Comparison of ENCODE assay signal across 8 cellular contexts in genomic region chr5:31232273-31232888, GRCh38. TPM values are rescaled to one million over a fixed set of nuclear protein-coding genes. Genes with fewer than 3 reads are reported as not detected.
A peak's percentile ranks its signal among the peaks of the same experiment; 100 is the strongest.
DNase-seq lines count a peak whose midpoint lies in the region; ATAC-seq and TF ChIP-seq lines count a peak whose summit lies in the region.

No MANE protein-coding gene starts in this region.

- H3K27ac ChIP-seq in ascending aorta (peak overlapping the region; percentile 21 to 65), upper lobe of right lung (no peak overlapping the region)

- H3K9me3 ChIP-seq in ascending aorta (no peaks in the 10 kb centered on the region), upper lobe of right lung (no peaks in the 10 kb centered on the region)

- no peaks in the 10 kb centered on the region for H3K27me3 Mint-ChIP-seq in activated naive CD4-positive, alpha-beta T cell treated with anti-CD3 and anti-CD28 coated beads, Interleukin-2, amount 10 ng/mL, durations not matched to agents 7 days and 5 days

- DNase-seq in AG10803 (ENCODE audit: low read depth) (peak; percentile 50), NCI-H2196 (lab: John Stamatoyannopoulos, UW; ENCODE audit: unreplicated experiment) (peak; percentile 49), ascending aorta (ENCODE audit: low spot score in 2 of 2) (no peak), iPS-NIHi11 (ENCODE audit: low spot score) (peak; percentile 67), upper lobe of right lung (no peak)
- DNase-seq in activated naive CD4-positive, alpha-beta T cell treated with anti-CD3 and anti-CD28 coated beads, Interleukin-2, amount 10 ng/mL, durations not matched to agents 7 days and 5 days: no peak

- H3K9me3 Mint-ChIP-seq in activated naive CD4-positive, alpha-beta T cell treated with anti-CD3 and anti-CD28 coated beads, Interleukin-2, amount 10 ng/mL, durations not matched to agents 7 days and 5 days: peaks cover 4% of the 10 kb centered on the region

- H3K4me3 ChIP-seq in AG10803 (ENCODE audit: low read length) (no peak overlapping the region), ascending aorta (no peak overlapping the region), upper lobe of right lung (no peak overlapping the region)

- H3K36me3 ChIP-seq in ascending aorta (no peaks in the 10 kb centered on the region), upper lobe of right lung (no peaks in the 10 kb centered on the region)

- peaks cover 6 to 16% of the 10 kb centered on the region in 2 donors for H3K4me1 ChIP-seq in ascending aorta
- H3K4me1 ChIP-seq in upper lobe of right lung: no peaks in the 10 kb centered on the region

- intact Hi-C loops in ascending aorta (cut with DNase I): no loop called here
- intact Hi-C loops in upper lobe of right lung (cut with DNase I): no loop called here

- H3K36me3 Mint-ChIP-seq in activated naive CD4-positive, alpha-beta T cell treated with anti-CD3 and anti-CD28 coated beads, Interleukin-2, amount 10 ng/mL, durations not matched to agents 7 days and 5 days: no peaks in the 10 kb centered on the region

- no peaks in the 10 kb centered on the region for H3K27me3 ChIP-seq in ascending aorta
- no peaks in the 10 kb centered on the region for H3K27me3 ChIP-seq in upper lobe of right lung

- H3K4me3 Mint-ChIP-seq in activated naive CD4-positive, alpha-beta T cell treated with anti-CD3 and anti-CD28 coated beads, Interleukin-2, amount 10 ng/mL, durations not matched to agents 7 days and 5 days: no peak overlapping the region

- ATAC-seq in GM18511 (IDR thresholded peaks at IDR 0.05; ENCODE audit: unreplicated experiment) (peak; percentile 75), HG03064 (IDR thresholded peaks at IDR 0.05; ENCODE audit: low read depth, unreplicated experiment) (peak; percentile 73), upper lobe of right lung (peak; percentile 87)

- CTCF ChIA-PET in activated naive CD4-positive, alpha-beta T cell treated with anti-CD3 and anti-CD28 coated beads, Interleukin-2, amount 10 ng/mL, durations not matched to agents 7 days and 5 days (lab: Charles Lee): interaction anchor here (0.5 to 2.5 kb wide), 5 partner anchors 9 to 1191 kb away, joined by 3 to 14 read pairs (median 5); no protein-coding TSS in a partner anchor

- TF ChIP-seq CTCF in AG10803 (conservative IDR thresholded peaks at IDR 0.05; ENCODE audit: low read length) (peak; percentile 77), ascending aorta (IDR thresholded peaks at IDR 0.05) (peak in 2 of 3 experiments; percentile 68 to 78), upper lobe of right lung (IDR thresholded peaks at IDR 0.05) (peak; percentile 73)

- H3K27ac Mint-ChIP-seq in activated naive CD4-positive, alpha-beta T cell treated with anti-CD3 and anti-CD28 coated beads, Interleukin-2, amount 10 ng/mL, durations not matched to agents 7 days and 5 days: no peak overlapping the region

- no peaks in the 10 kb centered on the region for H3K4me1 Mint-ChIP-seq in activated naive CD4-positive, alpha-beta T cell treated with anti-CD3 and anti-CD28 coated beads, Interleukin-2, amount 10 ng/mL, durations not matched to agents 7 days and 5 days

RNA-seq across cellular contexts. Expression of gene CDH6, which starts 38.9 kb away (rescaled TPM):
- 6.5 TPM for total RNA-seq in ascending aorta
- 9.4 TPM for total RNA-seq in upper lobe of right lung

Comparison
In these comparisons a context has a peak if more than half of its experiments do, and no peak if none do; other contexts are left out.
1. DNase-seq: peak in AG10803 (single experiment), NCI-H2196 (single experiment) and iPS-NIHi11 (single experiment); none in ascending aorta (0 of 2), upper lobe of right lung (single experiment) and activated naive CD4-positive, alpha-beta T cell treated with anti-CD3 and anti-CD28 coated beads, Interleukin-2, amount 10 ng/mL, durations not matched to agents 7 days and 5 days (single experiment).
2. Peak in every context shown above with its lines, with median percentiles within 50 percentile points of each other: CTCF ChIP-seq and ATAC-seq.